ENCODE assay signal across 9 cellular contexts in genomic region chr5:82356808-82357671, GRCh38.
A peak's percentile ranks its signal among the peaks of the same experiment; 100 is the strongest.
DNase-seq lines count a peak whose midpoint lies in the region; ATAC-seq and TF ChIP-seq lines count a peak whose summit lies in the region.
"Had no signal": no experiment of that assay in that cellular context is flagged by ENCODE, and none has a peak within 500 bp of the region (broad histone marks: within the 10 kb centered on the region; RNA-seq: fewer than 3 reads in every experiment).

No MANE protein-coding gene starts in this region.

- no peak for ATAC-seq in GM21576 (IDR thresholded peaks at IDR 0.05; ENCODE audit: unreplicated experiment)

- peak; percentile 73 for DNase-seq in activated gamma-delta T cell treated with Interleukin-2 at 50 U/mL for 16 hours
- DNase-seq in activated gamma-delta T cell (lab: John Stamatoyannopoulos, UW) = no peak
- DNase-seq in NOMO-1 (lab: John Stamatoyannopoulos, UW; ENCODE audit: unreplicated experiment in 2 of 2) = peak; percentile 75 to 85
- peak; percentile 58 for DNase-seq in activated T-cell treated with anti-CD3 and anti-CD28 coated beads for 48 hours (ENCODE audit: low read depth)
- peak; percentile 94 for DNase-seq in fibroblast of pulmonary artery (ENCODE audit: low read depth)
- no peak for DNase-seq in DMS153 treated with DMSO at 0.1 percent for 48 hours (lab: John Stamatoyannopoulos, UW; ENCODE audit: unreplicated experiment)

- H3K27ac ChIP-seq in skin epidermis = peak overlapping the region in 19 of 21 experiments; percentile 12 to 80 (median 60)
- H3K27ac ChIP-seq: C4-2B had no signal

- TF ChIP-seq CTCF in fibroblast of pulmonary artery (IDR thresholded peaks at IDR 0.05; ENCODE audit: low read length, missing control alignments) = no peak

- H3K4me3 ChIP-seq in fibroblast of pulmonary artery (replicated peaks; ENCODE audit: low read depth, low read length) = no peak overlapping the region
- H3K4me3 ChIP-seq in skin epidermis = no peak overlapping the region

Comparison
In these comparisons a context has a peak if more than half of its experiments do, and no peak if none do; other contexts are left out.
1. DNase-seq: peak in activated gamma-delta T cell treated with Interleukin-2 at 50 U/mL for 16 hours (single experiment), NOMO-1 (2 of 2), activated T-cell treated with anti-CD3 and anti-CD28 coated beads for 48 hours (single experiment) and fibroblast of pulmonary artery (single experiment); none in activated gamma-delta T cell (single experiment) and DMS153 treated with DMSO at 0.1 percent for 48 hours (single experiment).